Comparison of ENCODE assay signal across 31 cellular contexts in genomic region chr21:33865996-33866575, GRCh38.
"Had no signal": no experiment of that assay in that cellular context is flagged by ENCODE, and none has a peak within 500 bp of the region (broad histone marks: within the 10 kb centered on the region; RNA-seq: fewer than 3 reads in every experiment).

No MANE protein-coding gene starts in this region.

- H3K27ac Mint-ChIP-seq: activated B cell treated with CpG ODN at 0.5 μM for 24 hours; activated CD8-positive, alpha-beta T cell treated with anti-CD3 and anti-CD28 coated beads for 36 hours; activated naive CD8-positive, alpha-beta T cell; activated T-helper 17 cell treated with anti-CD3 and anti-CD28 coated beads, Interleukin-2, amount 50 U/mL, for 72 hours; effector memory CD8-positive, alpha-beta T cell; T-helper 17 cell; T-helper 2 cell treated with Interferon-gamma antibody and Interleukin-4, amounts not matched to agents 5 μg/mL and 100 μg/mL, for 36 hours had no signal

- H3K27ac ChIP-seq: brain microvascular endothelial cell, esophagus muscularis mucosa, gastroesophageal sphincter, WERI-Rb-1 had no signal

- H3K9me3 Mint-ChIP-seq: activated B cell treated with CpG ODN at 0.5 μM for 24 hours; activated CD8-positive, alpha-beta T cell treated with anti-CD3 and anti-CD28 coated beads for 36 hours; activated T-cell treated with anti-CD3 and anti-CD28 coated beads, Interleukin-2, amount 50 U/mL, for 4 hours; activated T-helper 17 cell treated with anti-CD3 and anti-CD28 coated beads, Interleukin-2, amount 50 U/mL, for 72 hours; central memory CD8-positive, alpha-beta T cell; effector memory CD8-positive, alpha-beta T cell; T-helper 2 cell treated with Interferon-gamma antibody and Interleukin-4, amounts not matched to agents 5 μg/mL and 100 μg/mL, for 36 hours had no signal

- H3K4me3 Mint-ChIP-seq: activated B cell treated with CpG ODN at 0.5 μM for 24 hours; activated CD8-positive, alpha-beta T cell treated with anti-CD3 and anti-CD28 coated beads for 36 hours; activated T-cell treated with anti-CD3 and anti-CD28 coated beads, Interleukin-2, amount 50 U/mL, for 4 hours; activated T-helper 17 cell treated with anti-CD3 and anti-CD28 coated beads, Interleukin-2, amount 50 U/mL, for 72 hours; central memory CD8-positive, alpha-beta T cell; effector memory CD8-positive, alpha-beta T cell; T-helper 17 cell; T-helper 2 cell treated with Interferon-gamma antibody and Interleukin-4, amounts not matched to agents 5 μg/mL and 100 μg/mL, for 36 hours had no signal

- H3K4me1 Mint-ChIP-seq: activated B cell treated with CpG ODN at 0.5 μM for 24 hours; activated T-helper 17 cell treated with anti-CD3 and anti-CD28 coated beads, Interleukin-2, amount 50 U/mL, for 72 hours; central memory CD8-positive, alpha-beta T cell had no signal

- H3K27me3 Mint-ChIP-seq: activated CD8-positive, alpha-beta T cell treated with anti-CD3 and anti-CD28 coated beads for 36 hours; activated naive CD8-positive, alpha-beta T cell had no signal

- ATAC-seq: activated CD4-positive, CD25-positive, alpha-beta regulatory T cell treated with anti-CD3 and anti-CD28 coated beads, Interleukin-2, amount 50 U/mL, for 24 hours; activated CD8-positive, alpha-beta T cell treated with anti-CD3 and anti-CD28 coated beads for 36 hours; activated T-cell treated with anti-CD3 and anti-CD28 coated beads, Interleukin-2, amount 50 U/mL, for 4 hours; activated T-helper 17 cell treated with anti-CD3 and anti-CD28 coated beads, Interleukin-2, amount 50 U/mL, for 72 hours; effector memory CD8-positive, alpha-beta T cell; T-helper 17 cell had no signal

- DNase-seq: activated B cell treated with CpG ODN at 0.5 μM for 24 hours; activated CD4-positive, alpha-beta T cell treated with anti-CD3 and anti-CD28 coated beads for 48 hours; activated CD4-positive, alpha-beta T cell treated with anti-CD3 and anti-CD28 coated beads, Interleukin-2, amount 50 U/mL, for 1 hour; activated CD4-positive, alpha-beta T cell treated with anti-CD3 and anti-CD28 coated beads, Interleukin-2, amount 50 U/mL, for 48 hours; activated CD8-positive, alpha-beta memory T cell treated with anti-CD3 and anti-CD28 coated beads for 24 hours; activated CD8-positive, alpha-beta T cell treated with anti-CD3 and anti-CD28 coated beads for 36 hours; activated effector memory CD4-positive, alpha-beta T cell treated with Interleukin-2 at 50 U/mL for 16 hours; activated gamma-delta T cell treated with Interleukin-2 at 50 U/mL for 16 hours; activated naive CD4-positive, alpha-beta T cell treated with anti-CD3 and anti-CD28 coated beads, Interleukin-2, amount 50 U/mL, for 16 hours; activated naive CD4-positive, alpha-beta T cell treated with Interleukin-2 at 50 U/mL for 16 hours; activated T-cell treated with anti-CD3 and anti-CD28 coated beads, Interleukin-2, amount 50 U/mL, for 4 hours; amniotic stem cell; anterior cingulate cortex; cortex of kidney; dermis blood vessel endothelial cell; effector CD4-positive, alpha-beta T cell; effector memory CD8-positive, alpha-beta T cell; erythroblast; foreskin melanocyte; T-helper 1 cell; T-helper 17 cell; T1000; WERI-Rb-1 had no signal

- H3K27me3 ChIP-seq: brain microvascular endothelial cell, esophagus muscularis mucosa, gastroesophageal sphincter had no signal

- H3K4me1 ChIP-seq: esophagus muscularis mucosa, gastroesophageal sphincter had no signal

- H3K4me3 ChIP-seq: esophagus muscularis mucosa, gastroesophageal sphincter had no signal

- H3K36me3 ChIP-seq: brain microvascular endothelial cell, esophagus muscularis mucosa, gastroesophageal sphincter, WERI-Rb-1 had no signal

- H3K9me3 ChIP-seq: esophagus muscularis mucosa, gastroesophageal sphincter had no signal

- H3K36me3 Mint-ChIP-seq: activated naive CD8-positive, alpha-beta T cell had no signal
